1 cellular context compared by ENCODE assay signal in genomic region chr16:372584-372983, GRCh38.
TF ChIP-seq lines count a peak whose summit lies in the region.

No MANE protein-coding gene starts in this region.

TF ChIP-seq in HepG2, 621 proteins besides CTCF, POLR2A, EP300 and RAD21:
- TF ChIP-seq ATF7 (IDR thresholded peaks at IDR 0.05) (no peak), ATF7 (CRISPR knock-in tag; IDR thresholded peaks at IDR 0.05) (no peak), ZNF282 (IDR thresholded peaks at IDR 0.05; ENCODE audit: partially characterized antibody) (no peak), HDAC1 (CRISPR knock-in tag; IDR thresholded peaks at IDR 0.05) (no peak), ZBTB1 (CRISPR knock-in tag; IDR thresholded peaks at IDR 0.05; ENCODE audit: borderline replicate concordance) (no peak), RNF219 (CRISPR knock-in tag; IDR thresholded peaks at IDR 0.05) (no peak), HINFP (CRISPR knock-in tag; IDR thresholded peaks at IDR 0.05; ENCODE audit: low read depth) (no peak), ZZZ3 (CRISPR knock-in tag; IDR thresholded peaks at IDR 0.05; ENCODE audit: borderline replicate concordance) (no peak), CHCHD3 (CRISPR knock-in tag; IDR thresholded peaks at IDR 0.05) (no peak), ZBTB43 (CRISPR knock-in tag; conservative IDR thresholded peaks at IDR 0.05) (no peak), SRY (CRISPR knock-in tag; IDR thresholded peaks at IDR 0.05) (no peak), ZNF513 (CRISPR knock-in tag; conservative IDR thresholded peaks at IDR 0.05) (no peak), ATF6 (CRISPR knock-in tag; conservative IDR thresholded peaks at IDR 0.05) (no peak)
- TF ChIP-seq, protein P1, sequence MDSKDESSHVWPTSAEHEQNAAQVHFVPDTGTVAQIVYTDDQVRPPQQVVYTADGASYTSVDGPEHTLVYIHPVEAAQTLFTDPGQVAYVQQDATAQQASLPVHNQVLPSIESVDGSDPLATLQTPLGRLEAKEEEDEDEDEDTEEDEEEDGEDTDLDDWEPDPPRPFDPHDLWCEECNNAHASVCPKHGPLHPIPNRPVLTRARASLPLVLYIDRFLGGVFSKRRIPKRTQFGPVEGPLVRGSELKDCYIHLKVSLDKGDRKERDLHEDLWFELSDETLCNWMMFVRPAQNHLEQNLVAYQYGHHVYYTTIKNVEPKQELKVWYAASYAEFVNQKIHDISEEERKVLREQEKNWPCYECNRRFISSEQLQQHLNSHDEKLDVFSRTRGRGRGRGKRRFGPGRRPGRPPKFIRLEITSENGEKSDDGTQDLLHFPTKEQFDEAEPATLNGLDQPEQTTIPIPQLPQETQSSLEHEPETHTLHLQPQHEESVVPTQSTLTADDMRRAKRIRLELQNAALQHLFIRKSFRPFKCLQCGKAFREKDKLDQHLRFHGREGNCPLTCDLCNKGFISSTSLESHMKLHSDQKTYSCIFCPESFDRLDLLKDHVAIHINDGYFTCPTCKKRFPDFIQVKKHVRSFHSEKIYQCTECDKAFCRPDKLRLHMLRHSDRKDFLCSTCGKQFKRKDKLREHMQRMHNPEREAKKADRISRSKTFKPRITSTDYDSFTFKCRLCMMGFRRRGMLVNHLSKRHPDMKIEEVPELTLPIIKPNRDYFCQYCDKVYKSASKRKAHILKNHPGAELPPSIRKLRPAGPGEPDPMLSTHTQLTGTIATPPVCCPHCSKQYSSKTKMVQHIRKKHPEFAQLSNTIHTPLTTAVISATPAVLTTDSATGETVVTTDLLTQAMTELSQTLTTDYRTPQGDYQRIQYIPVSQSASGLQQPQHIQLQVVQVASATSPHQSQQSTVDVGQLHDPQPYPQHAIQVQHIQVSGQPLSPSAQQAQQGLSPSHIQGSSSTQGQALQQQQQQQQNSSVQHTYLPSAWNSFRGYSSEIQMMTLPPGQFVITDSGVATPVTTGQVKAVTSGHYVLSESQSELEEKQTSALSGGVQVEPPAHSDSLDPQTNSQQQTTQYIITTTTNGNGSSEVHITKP (CRISPR knock-in tag; IDR thresholded peaks at IDR 0.05; ENCODE audit: low read depth), result no peak
